Comparison of ENCODE assay signal across 9 cellular contexts in the genomic region with DNA sequence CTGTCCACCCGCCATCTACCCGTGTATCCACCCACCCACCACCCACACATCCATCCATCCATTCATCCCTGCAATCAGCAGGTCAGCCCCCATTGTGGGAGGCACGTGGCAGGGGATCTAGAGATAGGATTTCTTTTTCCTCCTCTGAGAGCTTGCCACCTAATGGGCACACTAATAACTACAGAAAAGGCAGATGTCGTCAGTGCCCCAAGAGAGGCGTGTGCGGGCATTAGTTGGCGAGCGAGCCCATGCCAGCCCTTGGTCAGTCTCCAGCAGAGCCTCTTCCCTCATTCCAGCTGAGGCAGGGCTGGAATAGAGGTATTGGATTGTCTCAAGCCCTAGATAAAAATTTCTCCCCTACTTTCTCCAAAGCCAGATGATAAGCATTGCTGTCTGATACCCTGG. TPM values are rescaled to one million over a fixed set of nuclear protein-coding genes. Genes with fewer than 3 reads are reported as not detected.
A peak's percentile ranks its signal among the peaks of the same experiment; 100 is the strongest.
DNase-seq lines count a peak whose midpoint lies in the region; ATAC-seq and TF ChIP-seq lines count a peak whose summit lies in the region.
"Had no signal": no experiment of that assay in that cellular context is flagged by ENCODE, and none has a peak within 500 bp of the region (broad histone marks: within the 10 kb centered on the region; RNA-seq: fewer than 3 reads in every experiment).

No MANE protein-coding gene starts in this region.

- no peak for TF ChIP-seq POLR2A in gastroesophageal sphincter (IDR thresholded peaks at IDR 0.05)

- no peaks in the 10 kb centered on the region for H3F3A ChIP-seq in PC-3 (ENCODE audit: low read length, unreplicated experiment)
- H3F3A ChIP-seq in MM.1S (ENCODE audit: insufficient read depth, low read length), result no peaks in the 10 kb centered on the region

- H3K9ac ChIP-seq in PC-3 (ENCODE audit: low read length) (no peak overlapping the region), MM.1S (ENCODE audit: low read length) (no peak overlapping the region)

- H3K4me3 ChIP-seq in PC-3 (ENCODE audit: low read length), result no peak overlapping the region
- H3K4me3 ChIP-seq in gastroesophageal sphincter, result no peak overlapping the region
- no peak overlapping the region for H3K4me3 ChIP-seq in MM.1S (ENCODE audit: low read length)

- H3K9me2 ChIP-seq in PC-3 (replicated peaks; ENCODE audit: low read length) (no peaks in the 10 kb centered on the region), MM.1S (replicated peaks; ENCODE audit: insufficient read depth, low read length) (no peaks in the 10 kb centered on the region)

- TF ChIP-seq EP300 in gastroesophageal sphincter (IDR thresholded peaks at IDR 0.05), result no peak

- ATAC-seq in PC-3 (peak; percentile 41), gastroesophageal sphincter (no peak), GM21381 (IDR thresholded peaks at IDR 0.05; ENCODE audit: unreplicated experiment) (no peak)

- H3K79me2 ChIP-seq in PC-3 (ENCODE audit: low read length), result no peaks in the 10 kb centered on the region
- no peaks in the 10 kb centered on the region for H3K79me2 ChIP-seq in MM.1S (ENCODE audit: low read length)

- no TSS peak for BruUV-seq in PC-3 (replicated peaks; lab: Mats Ljungman, UMichigan)

- H2AFZ ChIP-seq in PC-3 (ENCODE audit: low read length) (no peak overlapping the region), MM.1S (ENCODE audit: low read length) (no peak overlapping the region)

- POLR2A ChIA-PET in PC-3 (lab: Charles Lee; ENCODE audit: unreplicated experiment), result no interaction called here

- WGBS in gastroesophageal sphincter (ENCODE audit: low coverage in 1 of 2), 2 donors, result 45 to 60% methylated on average over 5 to 6 of the region's 8 CpGs

- H3K27ac ChIP-seq in PC-3 (ENCODE audit: low read length) (no peak overlapping the region), gastroesophageal sphincter (peak overlapping the region in 3 of 4 donors; percentile 76 to 97 (median 96)), temporal lobe (ENCODE audit: low read depth, low read length) (peak overlapping the region; percentile 38), MM.1S (ENCODE audit: low read length) (no peak overlapping the region)

- CTCF ChIA-PET in PC-3 (lab: Charles Lee), result interaction anchor here (0.6 to 1.0 kb wide), 5 partner anchors 15 to 747 kb away, joined by 3 to 8 read pairs (median 5); no protein-coding TSS in a partner anchor

- no peaks in the 10 kb centered on the region for H3K27me3 ChIP-seq in PC-3 (ENCODE audit: low read length)
- H3K27me3 ChIP-seq in gastroesophageal sphincter, result no peaks in the 10 kb centered on the region
- H3K27me3 ChIP-seq in MM.1S (replicated peaks; ENCODE audit: insufficient read depth, low read length), result peaks cover 3% of the 10 kb centered on the region; the same call in 1 of the 2 replicates

- H3K36me3 ChIP-seq in PC-3 (ENCODE audit: low read depth, low read length) (no peaks in the 10 kb centered on the region), gastroesophageal sphincter (no peaks in the 10 kb centered on the region), MM.1S (replicated peaks; ENCODE audit: insufficient read depth, low read length) (no peaks in the 10 kb centered on the region)

- H3K4me1 ChIP-seq in PC-3 (ENCODE audit: insufficient read depth, low read length) (peaks cover 16% of the 10 kb centered on the region), gastroesophageal sphincter (peaks cover 12 to 100% (median 74%) of the 10 kb centered on the region in 3 donors), MM.1S (ENCODE audit: low read length) (peaks cover 10% of the 10 kb centered on the region; the same call in 1 of the 2 replicates)

- TF ChIP-seq CTCF in PC-3 (conservative IDR thresholded peaks at IDR 0.05; ENCODE audit: low read depth, low read length) (peak; percentile 54), gastroesophageal sphincter (IDR thresholded peaks at IDR 0.05) (peak in 2 of 4 experiments; percentile 24 to 43), MM.1S (IDR thresholded peaks at IDR 0.05; ENCODE audit: low read length) (no peak; the same call in 1 of the 2 replicates)

- H3K4me2 ChIP-seq in PC-3 (ENCODE audit: low read length) (no peak overlapping the region), MM.1S (ENCODE audit: low read depth, low read length) (no peak overlapping the region)

- H3K9me3 ChIP-seq in PC-3 (ENCODE audit: low read length) (no peaks in the 10 kb centered on the region), gastroesophageal sphincter (no peaks in the 10 kb centered on the region), MM.1S (replicated peaks; ENCODE audit: insufficient read depth, low read length) (no peaks in the 10 kb centered on the region)

- intact Hi-C loops in PC-3 (cut with micrococcal nuclease), result no loop called here

- DNase-seq in NCI-H2227 (lab: John Stamatoyannopoulos, UW; ENCODE audit: unreplicated experiment), result peak; percentile 19
- no peak for DNase-seq in NCI-H2227 treated with DMSO at 0.1 percent for 48 hours (lab: John Stamatoyannopoulos, UW)
- DNase-seq in PC-3, result peak; percentile 53
- DNase-seq in MM.1S, result no peak
- DNase-seq in activated gamma-delta T cell treated with Interleukin-2 at 50 U/mL for 16 hours, result no peak
- DNase-seq: CD4-positive, CD25-positive, alpha-beta regulatory T cell had no signal

- no peaks in the 10 kb centered on the region for H4K20me1 ChIP-seq in PC-3 (ENCODE audit: low read length)
- H4K20me1 ChIP-seq in MM.1S (ENCODE audit: insufficient read depth, low read length), result no peaks in the 10 kb centered on the region

RNA-seq across cellular contexts. Expression of a gene that starts 9.7 kb away (rescaled TPM):
- total RNA-seq in PC-3 (2014; rRNA removed) (0.92 and 1.8 TPM in 2 replicates), gastroesophageal sphincter (1 to 10 TPM; 4.6 to 10.0 (median 6.6) TPM), temporal lobe (0.74 TPM)

RNA-seq across cellular contexts. Expression of a gene that starts 25.3 kb away (rescaled TPM):
- total RNA-seq in PC-3 (2014; rRNA removed), result not detected in 2 replicates
- total RNA-seq in gastroesophageal sphincter, result under 1 TPM in 1 of 4 donors, not detected in 3; 0.15 TPM
- total RNA-seq in temporal lobe, result not detected
- total RNA-seq: CD4-positive, CD25-positive, alpha-beta regulatory T cell had no signal

RNA-seq across cellular contexts. Expression of a gene that starts 31.1 kb away (rescaled TPM):
- total RNA-seq in PC-3 (2014; rRNA removed) (2.0 and 2.6 TPM in 2 replicates), gastroesophageal sphincter (10 to 100 TPM; 44.3 to 52.1 (median 45.6) TPM), temporal lobe (3.0 TPM)
- total RNA-seq: CD4-positive, CD25-positive, alpha-beta regulatory T cell had no signal

RNA-seq across cellular contexts. Expression of a gene that starts 37.5 kb away (rescaled TPM):
- total RNA-seq in PC-3 (2014; rRNA removed) (22.9 and 34.5 TPM in 2 replicates), gastroesophageal sphincter (10 to 100 TPM; 13.0 to 39.6 (median 17.1) TPM), temporal lobe (4.7 TPM)

RNA-seq across cellular contexts. Expression of a gene that starts 51.2 kb away (rescaled TPM):
- not detected in 2 replicates for total RNA-seq in PC-3 (2014; rRNA removed)
- 10 to 100 TPM in 3 of 4 donors, 1 to 10 TPM in 1; 2.5 to 34.5 (median 16.8) TPM for total RNA-seq in gastroesophageal sphincter
- 21.4 TPM for total RNA-seq in temporal lobe
- total RNA-seq: CD4-positive, CD25-positive, alpha-beta regulatory T cell had no signal

Comparison
In these comparisons a context has a peak if more than half of its experiments do, and no peak if none do; other contexts are left out.
1. DNase-seq: peak in NCI-H2227 (single experiment) and PC-3 (single experiment); none in NCI-H2227 treated with DMSO at 0.1 percent for 48 hours (single experiment), MM.1S (single experiment) and activated gamma-delta T cell treated with Interleukin-2 at 50 U/mL for 16 hours (single experiment).
2. H3K27ac ChIP-seq: peak in gastroesophageal sphincter (3 of 4) and temporal lobe (single experiment); none in PC-3 (single experiment) and MM.1S (single experiment).
3. RNA of a gene that starts 31.1 kb away (total RNA-seq): 44.3 to 52.1 TPM in gastroesophageal sphincter; 3.0 TPM in temporal lobe (single experiment) and 2.0 to 2.6 TPM in PC-3; every median in the first group is over 10 times any median in the second.